Comparison of ENCODE assay signal across 36 cellular contexts in genomic region chr3:80451393-80451792, GRCh38.
"Had no signal": no experiment of that assay in that cellular context is flagged by ENCODE, and none has a peak within 500 bp of the region (broad histone marks: within the 10 kb centered on the region; RNA-seq: fewer than 3 reads in every experiment).

No MANE protein-coding gene starts in this region.

- DNase-seq: activated B cell treated with CpG ODN at 0.5 μM for 24 hours; activated CD4-positive, alpha-beta memory T cell treated with anti-CD3 and anti-CD28 coated beads for 36 hours; activated CD4-positive, alpha-beta T cell treated with anti-CD3 and anti-CD28 coated beads for 4 hours; activated CD4-positive, alpha-beta T cell treated with anti-CD3 and anti-CD28 coated beads, Interleukin-2, amount 10 ng/mL, durations not matched to agents 24 days and 14 days; activated CD4-positive, alpha-beta T cell treated with anti-CD3 and anti-CD28 coated beads, Interleukin-2, amount 50 U/mL, for 1 hour; activated CD4-positive, alpha-beta T cell treated with anti-CD3 and anti-CD28 coated beads, Interleukin-2, amount 50 U/mL, for 4 hours; activated CD4-positive, CD25-positive, alpha-beta regulatory T cell treated with anti-CD3 and anti-CD28 coated beads, Interleukin-2, amount 50 U/mL, for 72 hours; activated CD8-positive, alpha-beta memory T cell treated with anti-CD3 and anti-CD28 coated beads, Interleukin-2, amount 50 U/mL, for 4 hours; activated CD8-positive, alpha-beta T cell treated with anti-CD3 and anti-CD28 coated beads for 36 hours; activated effector memory CD4-positive, alpha-beta T cell treated with anti-CD3 and anti-CD28 coated beads, Interleukin-2, amount 50 U/mL, for 16 hours; activated gamma-delta T cell treated with Interleukin-2 at 50 U/mL for 16 hours; activated naive CD4-positive, alpha-beta T cell; activated naive CD4-positive, alpha-beta T cell treated with anti-CD3 and anti-CD28 coated beads for 36 hours; activated naive CD4-positive, alpha-beta T cell treated with anti-CD3 and anti-CD28 coated beads, Interleukin-2, amount 50 U/mL, for 16 hours; activated naive CD8-positive, alpha-beta T cell treated with anti-CD3 and anti-CD28 coated beads for 36 hours; activated T-cell treated with anti-CD3 and anti-CD28 coated beads for 4 hours; activated T-cell treated with anti-CD3 and anti-CD28 coated beads, Interleukin-2, amount 50 U/mL, for 1 hour; activated T-cell treated with anti-CD3 and anti-CD28 coated beads, Interleukin-2, amount 50 U/mL, for 4 hours; activated T-cell treated with anti-CD3 and anti-CD28 coated beads, Interleukin-2, amount 50 U/mL, for 72 hours; adrenal gland; amniotic stem cell; aorta; body of pancreas; brain microvascular endothelial cell; central memory CD4-positive, alpha-beta T cell; T-helper 2 cell; T-helper 9 cell had no signal

- H3K27ac Mint-ChIP-seq: activated B cell treated with CpG ODN at 0.5 μM for 24 hours; activated CD4-positive, alpha-beta memory T cell treated with anti-CD3 and anti-CD28 coated beads for 36 hours; activated CD4-positive, alpha-beta T cell treated with anti-CD3 and anti-CD28 coated beads, Interleukin-2, amount 10 ng/mL, durations not matched to agents 24 days and 14 days; activated CD8-positive, alpha-beta T cell treated with anti-CD3 and anti-CD28 coated beads for 36 hours; activated naive CD4-positive, alpha-beta T cell treated with anti-CD3 and anti-CD28 coated beads for 36 hours; activated naive CD4-positive, alpha-beta T cell treated with anti-CD3 and anti-CD28 coated beads, Interleukin-2, amount 50 U/mL, for 72 hours; activated naive CD8-positive, alpha-beta T cell treated with anti-CD3 and anti-CD28 coated beads for 36 hours; activated T-cell treated with anti-CD3 and anti-CD28 coated beads, Interleukin-2, amount 50 U/mL, for 72 hours; activated T-helper 1 cell treated with anti-CD3 and anti-CD28 coated beads, Interleukin-12 subunit alpha, Interleukin-12 subunit beta, Interleukin-2, Interleukin-4 antibody, amounts not matched to agents 30 ng/mL and 10 ng/mL and 1 ng/mL, durations not matched to agents 14 hours and 24 hours and 36 hours; activated T-helper 17 cell treated with anti-CD3 and anti-CD28 coated beads, Interleukin-2, amount 50 U/mL, for 72 hours; T-helper 1 cell treated with Interleukin-12 subunit alpha and Interleukin-12 subunit beta and Interleukin-4 antibody, amounts not matched to agents 30 μg/mL and 1 μg/mL, for 36 hours; T-helper 2 cell treated with Interferon-gamma antibody and Interleukin-4, amounts not matched to agents 5 μg/mL and 100 μg/mL, for 36 hours had no signal

- FAIRE-seq: astrocyte, TTC549 had no signal

- H3K9me3 Mint-ChIP-seq: activated B cell treated with CpG ODN at 0.5 μM for 24 hours; activated CD4-positive, alpha-beta memory T cell treated with anti-CD3 and anti-CD28 coated beads for 36 hours; activated CD4-positive, alpha-beta T cell treated with anti-CD3 and anti-CD28 coated beads, Interleukin-2, amount 10 ng/mL, durations not matched to agents 24 days and 14 days; activated CD8-positive, alpha-beta T cell treated with anti-CD3 and anti-CD28 coated beads for 36 hours; activated naive CD4-positive, alpha-beta T cell treated with anti-CD3 and anti-CD28 coated beads, Interleukin-2, amount 50 U/mL, for 72 hours; activated naive CD8-positive, alpha-beta T cell treated with anti-CD3 and anti-CD28 coated beads for 36 hours; activated T-cell treated with anti-CD3 and anti-CD28 coated beads, Interleukin-2, amount 50 U/mL, for 72 hours; activated T-helper 1 cell treated with anti-CD3 and anti-CD28 coated beads, Interleukin-12 subunit alpha, Interleukin-12 subunit beta, Interleukin-2, Interleukin-4 antibody, amounts not matched to agents 30 ng/mL and 10 ng/mL and 1 ng/mL, durations not matched to agents 14 hours and 24 hours and 36 hours; activated T-helper 17 cell treated with anti-CD3 and anti-CD28 coated beads, Interleukin-2, amount 50 U/mL, for 72 hours; T-helper 1 cell treated with Interleukin-12 subunit alpha and Interleukin-12 subunit beta and Interleukin-4 antibody, amounts not matched to agents 30 μg/mL and 1 μg/mL, for 36 hours; T-helper 2 cell treated with Interferon-gamma antibody and Interleukin-4, amounts not matched to agents 5 μg/mL and 100 μg/mL, for 36 hours had no signal

- H3K4me3 Mint-ChIP-seq: activated B cell treated with CpG ODN at 0.5 μM for 24 hours; activated CD4-positive, alpha-beta memory T cell treated with anti-CD3 and anti-CD28 coated beads for 36 hours; activated CD4-positive, alpha-beta T cell treated with anti-CD3 and anti-CD28 coated beads, Interleukin-2, amount 10 ng/mL, durations not matched to agents 24 days and 14 days; activated CD8-positive, alpha-beta T cell treated with anti-CD3 and anti-CD28 coated beads for 36 hours; activated naive CD4-positive, alpha-beta T cell treated with anti-CD3 and anti-CD28 coated beads for 36 hours; activated naive CD8-positive, alpha-beta T cell treated with anti-CD3 and anti-CD28 coated beads for 36 hours; activated T-cell treated with anti-CD3 and anti-CD28 coated beads, Interleukin-2, amount 50 U/mL, for 4 hours; activated T-cell treated with anti-CD3 and anti-CD28 coated beads, Interleukin-2, amount 50 U/mL, for 72 hours; activated T-helper 1 cell treated with anti-CD3 and anti-CD28 coated beads, Interleukin-12 subunit alpha, Interleukin-12 subunit beta, Interleukin-2, Interleukin-4 antibody, amounts not matched to agents 30 ng/mL and 10 ng/mL and 1 ng/mL, durations not matched to agents 14 hours and 24 hours and 36 hours; activated T-helper 17 cell treated with anti-CD3 and anti-CD28 coated beads, Interleukin-2, amount 50 U/mL, for 72 hours; T-helper 1 cell treated with Interleukin-12 subunit alpha and Interleukin-12 subunit beta and Interleukin-4 antibody, amounts not matched to agents 30 μg/mL and 1 μg/mL, for 36 hours; T-helper 2 cell treated with Interferon-gamma antibody and Interleukin-4, amounts not matched to agents 5 μg/mL and 100 μg/mL, for 36 hours had no signal

- H3K4me1 Mint-ChIP-seq: activated B cell treated with CpG ODN at 0.5 μM for 24 hours; activated CD4-positive, alpha-beta T cell treated with anti-CD3 and anti-CD28 coated beads, Interleukin-2, amount 10 ng/mL, durations not matched to agents 24 days and 14 days; activated naive CD8-positive, alpha-beta T cell treated with anti-CD3 and anti-CD28 coated beads for 36 hours; activated T-helper 17 cell treated with anti-CD3 and anti-CD28 coated beads, Interleukin-2, amount 50 U/mL, for 72 hours had no signal

- H3K36me3 ChIP-seq: adrenal gland, brain microvascular endothelial cell, breast epithelium had no signal

- H3K36me3 Mint-ChIP-seq: activated CD4-positive, alpha-beta memory T cell treated with anti-CD3 and anti-CD28 coated beads for 36 hours; activated naive CD4-positive, alpha-beta T cell treated with anti-CD3 and anti-CD28 coated beads, Interleukin-2, amount 50 U/mL, for 72 hours; activated naive CD8-positive, alpha-beta T cell treated with anti-CD3 and anti-CD28 coated beads for 36 hours had no signal

- H3K4me3 ChIP-seq: adrenal gland, body of pancreas, breast epithelium had no signal

- ATAC-seq: activated CD8-positive, alpha-beta T cell treated with anti-CD3 and anti-CD28 coated beads for 36 hours; activated naive CD4-positive, alpha-beta T cell treated with anti-CD3 and anti-CD28 coated beads, Interleukin-2, amount 50 U/mL, for 72 hours; activated T-cell treated with anti-CD3 and anti-CD28 coated beads, Interleukin-2, amount 50 U/mL, for 4 hours; activated T-cell treated with anti-CD3 and anti-CD28 coated beads, Interleukin-2, amount 50 U/mL, for 72 hours; activated T-helper 17 cell treated with anti-CD3 and anti-CD28 coated beads, Interleukin-2, amount 50 U/mL, for 72 hours; body of pancreas had no signal

- H3K27me3 Mint-ChIP-seq: activated B cell treated with CpG ODN at 0.5 μM for 24 hours; activated CD4-positive, alpha-beta memory T cell treated with anti-CD3 and anti-CD28 coated beads for 36 hours; activated CD4-positive, alpha-beta T cell treated with anti-CD3 and anti-CD28 coated beads, Interleukin-2, amount 10 ng/mL, durations not matched to agents 24 days and 14 days; activated CD8-positive, alpha-beta T cell treated with anti-CD3 and anti-CD28 coated beads for 36 hours; activated naive CD8-positive, alpha-beta T cell treated with anti-CD3 and anti-CD28 coated beads for 36 hours; activated T-helper 17 cell treated with anti-CD3 and anti-CD28 coated beads, Interleukin-2, amount 50 U/mL, for 72 hours had no signal

- H3K4me1 ChIP-seq: adrenal gland, body of pancreas, breast epithelium had no signal

- H3K9me3 ChIP-seq: adrenal gland, body of pancreas, breast epithelium had no signal

- H3K27ac ChIP-seq: adrenal gland, body of pancreas, brain microvascular endothelial cell, breast epithelium, VCaP had no signal

- H3K27me3 ChIP-seq: adrenal gland, body of pancreas, brain microvascular endothelial cell, breast epithelium had no signal
